Comparison of ENCODE assay signal across 8 cellular contexts in genomic region chr12:27822076-27822712, GRCh38. TPM values are rescaled to one million over a fixed set of nuclear protein-coding genes. Genes with fewer than 3 reads are reported as not detected.
DNase-seq lines count a peak whose midpoint lies in the region; ATAC-seq and TF ChIP-seq lines count a peak whose summit lies in the region.

No MANE protein-coding gene starts in this region.

- no peak overlapping the region for H3K4me3 ChIP-seq in AG09309 (ENCODE audit: control insufficient read depth, low read depth, low read length)

- peaks cover 4% of the 10 kb centered on the region for H3K36me3 Mint-ChIP-seq in type B pancreatic cell

- DNase-seq in AG09309 (ENCODE audit: low read depth), result peak; percentile 28
- peak; percentile 77 for DNase-seq in activated CD4-positive, alpha-beta T cell treated with anti-CD3 and anti-CD28 coated beads for 48 hours
- DNase-seq in epithelial cell of prostate (ENCODE audit: low read depth, low spot score), result peak; percentile 90
- peak; percentile 74 for DNase-seq in stimulated activated CD8-positive, alpha-beta memory T cell treated with anti-CD3 and anti-CD28 coated beads, Interleukin-4, amount 100 ng/mL, for 48 hours
- DNase-seq in type B pancreatic cell (ENCODE audit: extremely low spot score, unreplicated experiment), result no peak
- no peak for DNase-seq in NCI-H128 (lab: John Stamatoyannopoulos, UW; ENCODE audit: unreplicated experiment)

- H3K4me1 Mint-ChIP-seq in type B pancreatic cell (ENCODE audit: unreplicated experiment), result no peaks in the 10 kb centered on the region

- no peak overlapping the region for H3K27ac Mint-ChIP-seq in type B pancreatic cell

- H3K4me3 Mint-ChIP-seq in type B pancreatic cell, result no peak overlapping the region

- H3K9me3 Mint-ChIP-seq in type B pancreatic cell, result no peaks in the 10 kb centered on the region

- ATAC-seq in GM21367 (IDR thresholded peaks at IDR 0.05; ENCODE audit: unreplicated experiment), result peak; percentile 72
- peak; percentile 65 for ATAC-seq in HG03571 (IDR thresholded peaks at IDR 0.05; ENCODE audit: unreplicated experiment)

- H3K27me3 Mint-ChIP-seq in type B pancreatic cell, result peaks cover 28% of the 10 kb centered on the region

- TF ChIP-seq CTCF in AG09309 (IDR thresholded peaks at IDR 0.05; ENCODE audit: control insufficient read depth, insufficient read depth, low read depth, low read length, missing control alignments) (no peak), type B pancreatic cell (conservative IDR thresholded peaks at IDR 0.05) (no peak)

- H3K27ac ChIP-seq in epithelial cell of prostate, result peak overlapping the region; percentile 99

RNA-seq across cellular contexts. Expression of gene MANSC4, which starts 42.2 kb away (rescaled TPM):
- 0.36 TPM in 1 of 2 replicates, not detected in the other for total RNA-seq in type B pancreatic cell (ENCODE audit: low replicate concordance)

RNA-seq across cellular contexts. Expression of gene KLHL42, which starts 42.2 kb away (rescaled TPM):
- 30.6 and 40.3 TPM in 2 replicates for total RNA-seq in type B pancreatic cell (ENCODE audit: low replicate concordance)

Comparison
In these comparisons a context has a peak if more than half of its experiments do, and no peak if none do; other contexts are left out.
1. DNase-seq: peak in AG09309 (single experiment), activated CD4-positive, alpha-beta T cell treated with anti-CD3 and anti-CD28 coated beads for 48 hours (single experiment), epithelial cell of prostate (single experiment) and stimulated activated CD8-positive, alpha-beta memory T cell treated with anti-CD3 and anti-CD28 coated beads, Interleukin-4, amount 100 ng/mL, for 48 hours (single experiment); none in type B pancreatic cell (single experiment) and NCI-H128 (single experiment).